1 cellular context compared by ENCODE assay signal in the genomic region with DNA sequence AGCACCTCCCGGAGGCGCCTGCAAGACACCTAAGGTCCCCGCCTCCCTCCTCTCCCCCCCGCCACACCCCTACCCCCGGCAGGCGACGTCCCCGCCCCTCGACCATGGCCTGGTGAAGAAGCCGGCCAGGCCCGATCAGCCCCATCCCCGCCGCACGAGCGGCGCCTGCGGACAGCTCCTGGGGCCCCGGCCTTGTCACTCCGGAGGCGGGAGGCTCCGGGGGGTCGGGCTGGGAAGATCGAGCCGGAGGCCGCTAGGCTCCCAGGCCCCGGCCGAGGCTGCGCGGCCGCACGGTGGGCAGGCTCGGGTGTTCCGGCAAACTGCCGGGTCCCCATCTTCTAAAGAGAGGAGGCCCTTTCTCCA.
TF ChIP-seq lines count a peak whose summit lies in the region.

No MANE protein-coding gene starts in this region.

TF ChIP-seq in GM12878, 131 proteins besides CTCF, POLR2A, EP300 and RAD21:
- TF ChIP-seq, protein P1, sequence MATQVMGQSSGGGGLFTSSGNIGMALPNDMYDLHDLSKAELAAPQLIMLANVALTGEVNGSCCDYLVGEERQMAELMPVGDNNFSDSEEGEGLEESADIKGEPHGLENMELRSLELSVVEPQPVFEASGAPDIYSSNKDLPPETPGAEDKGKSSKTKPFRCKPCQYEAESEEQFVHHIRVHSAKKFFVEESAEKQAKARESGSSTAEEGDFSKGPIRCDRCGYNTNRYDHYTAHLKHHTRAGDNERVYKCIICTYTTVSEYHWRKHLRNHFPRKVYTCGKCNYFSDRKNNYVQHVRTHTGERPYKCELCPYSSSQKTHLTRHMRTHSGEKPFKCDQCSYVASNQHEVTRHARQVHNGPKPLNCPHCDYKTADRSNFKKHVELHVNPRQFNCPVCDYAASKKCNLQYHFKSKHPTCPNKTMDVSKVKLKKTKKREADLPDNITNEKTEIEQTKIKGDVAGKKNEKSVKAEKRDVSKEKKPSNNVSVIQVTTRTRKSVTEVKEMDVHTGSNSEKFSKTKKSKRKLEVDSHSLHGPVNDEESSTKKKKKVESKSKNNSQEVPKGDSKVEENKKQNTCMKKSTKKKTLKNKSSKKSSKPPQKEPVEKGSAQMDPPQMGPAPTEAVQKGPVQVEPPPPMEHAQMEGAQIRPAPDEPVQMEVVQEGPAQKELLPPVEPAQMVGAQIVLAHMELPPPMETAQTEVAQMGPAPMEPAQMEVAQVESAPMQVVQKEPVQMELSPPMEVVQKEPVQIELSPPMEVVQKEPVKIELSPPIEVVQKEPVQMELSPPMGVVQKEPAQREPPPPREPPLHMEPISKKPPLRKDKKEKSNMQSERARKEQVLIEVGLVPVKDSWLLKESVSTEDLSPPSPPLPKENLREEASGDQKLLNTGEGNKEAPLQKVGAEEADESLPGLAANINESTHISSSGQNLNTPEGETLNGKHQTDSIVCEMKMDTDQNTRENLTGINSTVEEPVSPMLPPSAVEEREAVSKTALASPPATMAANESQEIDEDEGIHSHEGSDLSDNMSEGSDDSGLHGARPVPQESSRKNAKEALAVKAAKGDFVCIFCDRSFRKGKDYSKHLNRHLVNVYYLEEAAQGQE (IDR thresholded peaks at IDR 0.05; ENCODE audit: low read depth, low read length), result no peak
- TF ChIP-seq, protein P2, sequence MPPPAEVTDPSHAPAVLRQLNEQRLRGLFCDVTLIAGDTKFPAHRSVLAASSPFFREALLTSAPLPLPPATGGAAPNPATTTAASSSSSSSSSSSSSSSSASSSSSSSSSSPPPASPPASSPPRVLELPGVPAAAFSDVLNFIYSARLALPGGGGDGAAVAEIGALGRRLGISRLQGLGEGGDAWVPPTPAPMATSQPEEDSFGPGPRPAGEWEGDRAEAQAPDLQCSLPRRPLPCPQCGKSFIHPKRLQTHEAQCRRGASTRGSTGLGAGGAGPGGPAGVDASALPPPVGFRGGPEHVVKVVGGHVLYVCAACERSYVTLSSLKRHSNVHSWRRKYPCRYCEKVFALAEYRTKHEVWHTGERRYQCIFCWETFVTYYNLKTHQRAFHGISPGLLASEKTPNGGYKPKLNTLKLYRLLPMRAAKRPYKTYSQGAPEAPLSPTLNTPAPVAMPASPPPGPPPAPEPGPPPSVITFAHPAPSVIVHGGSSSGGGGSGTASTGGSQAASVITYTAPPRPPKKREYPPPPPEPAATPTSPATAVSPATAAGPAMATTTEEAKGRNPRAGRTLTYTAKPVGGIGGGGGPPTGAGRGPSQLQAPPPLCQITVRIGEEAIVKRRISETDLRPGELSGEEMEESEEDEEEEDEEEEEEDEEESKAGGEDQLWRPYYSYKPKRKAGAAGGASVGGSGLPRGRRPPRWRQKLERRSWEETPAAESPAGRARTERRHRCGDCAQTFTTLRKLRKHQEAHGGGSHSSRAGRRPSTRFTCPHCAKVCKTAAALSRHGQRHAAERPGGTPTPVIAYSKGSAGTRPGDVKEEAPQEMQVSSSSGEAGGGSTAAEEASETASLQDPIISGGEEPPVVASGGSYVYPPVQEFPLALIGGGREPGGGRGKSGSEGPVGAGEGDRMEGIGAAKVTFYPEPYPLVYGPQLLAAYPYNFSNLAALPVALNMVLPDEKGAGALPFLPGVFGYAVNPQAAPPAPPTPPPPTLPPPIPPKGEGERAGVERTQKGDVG (CRISPR knock-in tag; IDR thresholded peaks at IDR 0.05), result no peak
- TF ChIP-seq BRCA1 (IDR thresholded peaks at IDR 0.05; ENCODE audit: low read depth, low read length) (no peak), ZNF384 (IDR thresholded peaks at IDR 0.05; ENCODE audit: borderline replicate concordance, low read depth, low read length) (no peak), ZSCAN29 (IDR thresholded peaks at IDR 0.05) (no peak), MEF2A (IDR thresholded peaks at IDR 0.05; ENCODE audit: insufficient read depth, low read depth, low read length) (no peak), TCF3 (IDR thresholded peaks at IDR 0.05; ENCODE audit: borderline replicate concordance, insufficient read depth, low read depth, low read length) (no peak), SP1 (IDR thresholded peaks at IDR 0.05; ENCODE audit: low read depth, low read length) (no peak)
- TF ChIP-seq, protein P3, sequence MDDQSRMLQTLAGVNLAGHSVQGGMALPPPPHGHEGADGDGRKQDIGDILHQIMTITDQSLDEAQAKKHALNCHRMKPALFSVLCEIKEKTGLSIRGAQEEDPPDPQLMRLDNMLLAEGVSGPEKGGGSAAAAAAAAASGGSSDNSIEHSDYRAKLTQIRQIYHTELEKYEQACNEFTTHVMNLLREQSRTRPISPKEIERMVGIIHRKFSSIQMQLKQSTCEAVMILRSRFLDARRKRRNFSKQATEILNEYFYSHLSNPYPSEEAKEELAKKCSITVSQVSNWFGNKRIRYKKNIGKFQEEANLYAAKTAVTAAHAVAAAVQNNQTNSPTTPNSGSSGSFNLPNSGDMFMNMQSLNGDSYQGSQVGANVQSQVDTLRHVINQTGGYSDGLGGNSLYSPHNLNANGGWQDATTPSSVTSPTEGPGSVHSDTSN (IDR thresholded peaks at IDR 0.05; ENCODE audit: insufficient replicate concordance, low read depth, low read length), result no peak
- TF ChIP-seq, protein P4, sequence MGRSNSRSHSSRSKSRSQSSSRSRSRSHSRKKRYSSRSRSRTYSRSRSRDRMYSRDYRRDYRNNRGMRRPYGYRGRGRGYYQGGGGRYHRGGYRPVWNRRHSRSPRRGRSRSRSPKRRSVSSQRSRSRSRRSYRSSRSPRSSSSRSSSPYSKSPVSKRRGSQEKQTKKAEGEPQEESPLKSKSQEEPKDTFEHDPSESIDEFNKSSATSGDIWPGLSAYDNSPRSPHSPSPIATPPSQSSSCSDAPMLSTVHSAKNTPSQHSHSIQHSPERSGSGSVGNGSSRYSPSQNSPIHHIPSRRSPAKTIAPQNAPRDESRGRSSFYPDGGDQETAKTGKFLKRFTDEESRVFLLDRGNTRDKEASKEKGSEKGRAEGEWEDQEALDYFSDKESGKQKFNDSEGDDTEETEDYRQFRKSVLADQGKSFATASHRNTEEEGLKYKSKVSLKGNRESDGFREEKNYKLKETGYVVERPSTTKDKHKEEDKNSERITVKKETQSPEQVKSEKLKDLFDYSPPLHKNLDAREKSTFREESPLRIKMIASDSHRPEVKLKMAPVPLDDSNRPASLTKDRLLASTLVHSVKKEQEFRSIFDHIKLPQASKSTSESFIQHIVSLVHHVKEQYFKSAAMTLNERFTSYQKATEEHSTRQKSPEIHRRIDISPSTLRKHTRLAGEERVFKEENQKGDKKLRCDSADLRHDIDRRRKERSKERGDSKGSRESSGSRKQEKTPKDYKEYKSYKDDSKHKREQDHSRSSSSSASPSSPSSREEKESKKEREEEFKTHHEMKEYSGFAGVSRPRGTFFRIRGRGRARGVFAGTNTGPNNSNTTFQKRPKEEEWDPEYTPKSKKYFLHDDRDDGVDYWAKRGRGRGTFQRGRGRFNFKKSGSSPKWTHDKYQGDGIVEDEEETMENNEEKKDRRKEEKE (IDR thresholded peaks at IDR 0.05), result no peak
- TF ChIP-seq, protein P5, sequence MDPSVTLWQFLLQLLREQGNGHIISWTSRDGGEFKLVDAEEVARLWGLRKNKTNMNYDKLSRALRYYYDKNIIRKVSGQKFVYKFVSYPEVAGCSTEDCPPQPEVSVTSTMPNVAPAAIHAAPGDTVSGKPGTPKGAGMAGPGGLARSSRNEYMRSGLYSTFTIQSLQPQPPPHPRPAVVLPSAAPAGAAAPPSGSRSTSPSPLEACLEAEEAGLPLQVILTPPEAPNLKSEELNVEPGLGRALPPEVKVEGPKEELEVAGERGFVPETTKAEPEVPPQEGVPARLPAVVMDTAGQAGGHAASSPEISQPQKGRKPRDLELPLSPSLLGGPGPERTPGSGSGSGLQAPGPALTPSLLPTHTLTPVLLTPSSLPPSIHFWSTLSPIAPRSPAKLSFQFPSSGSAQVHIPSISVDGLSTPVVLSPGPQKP (IDR thresholded peaks at IDR 0.05; ENCODE audit: low read depth, low read length), result no peak
TF ChIP-seq in GM12878: peak in this region for 0.
